17 cellular contexts compared by ENCODE assay signal in genomic region chr5:68631884-68632283, GRCh38.
DNase-seq lines count a peak whose midpoint lies in the region; ATAC-seq and TF ChIP-seq lines count a peak whose summit lies in the region.
"Had no signal": no experiment of that assay in that cellular context is flagged by ENCODE, and none has a peak within 500 bp of the region (broad histone marks: within the 10 kb centered on the region; RNA-seq: fewer than 3 reads in every experiment).

No MANE protein-coding gene starts in this region.

- ATAC-seq in left lobe of liver (peak; percentile 34), Right ventricle myocardium inferior (no peak)
- ATAC-seq: HCT116 had no signal

- no peaks in the 10 kb centered on the region for H3K9me3 ChIP-seq in parathyroid adenoma (ENCODE audit: control insufficient read depth, low read length)

- in situ Hi-C loops in KBM-7 (cut with MboI; ENCODE audit: low pct_unique_long_range_greater_than_20kb, low sequenced_read_pairs) = no loop called here

- no peak overlapping the region for H3K4me2 ChIP-seq in parathyroid adenoma (ENCODE audit: low read length)

- DNase-seq in choroid plexus epithelial cell (ENCODE audit: low read depth) (peak; percentile 20), left lobe of liver (ENCODE audit: low spot score) (no peak), Right ventricle myocardium inferior (ENCODE audit: missing footprints) (no peak), KBM-7 (no peak), NCI-H1092 treated with DMSO at 0.1 percent for 48 hours (lab: John Stamatoyannopoulos, UW) (no peak)
- DNase-seq: ACHN; AML-193; CD4-positive, alpha-beta T cell; DMS153; DMS79; GDM1; GM23248; H7; HFFc6 had no signal

- H3K27me3 ChIP-seq in parathyroid adenoma (ENCODE audit: control insufficient read depth, insufficient read depth, low read length) = no peaks in the 10 kb centered on the region

- H2AFZ ChIP-seq in parathyroid adenoma = peak overlapping the region; percentile 80
- H2AFZ ChIP-seq: GM23248 had no signal

- peak overlapping the region; percentile 87 for H3K27ac ChIP-seq in parathyroid adenoma
- H3K27ac ChIP-seq: C4-2B, GM23248 had no signal

- H3K79me2 ChIP-seq in parathyroid adenoma = no peaks in the 10 kb centered on the region

- H3K4me1 ChIP-seq in parathyroid adenoma = peaks cover 18% of the 10 kb centered on the region

- intact Hi-C loops in Right ventricle myocardium inferior (cut with DNase I) = no loop called here

- TF ChIP-seq CTCF in choroid plexus epithelial cell (conservative IDR thresholded peaks at IDR 0.05; ENCODE audit: low read depth, low read length) = no peak
- no peak for TF ChIP-seq CTCF in parathyroid adenoma (IDR thresholded peaks at IDR 0.05)

- no peaks in the 10 kb centered on the region for H3K36me3 ChIP-seq in parathyroid adenoma (ENCODE audit: control insufficient read depth, insufficient read depth, low read length)

- no peak overlapping the region for H3K9ac ChIP-seq in parathyroid adenoma
- H3K9ac ChIP-seq: GM23248 had no signal

- H3K4me3 ChIP-seq in choroid plexus epithelial cell (ENCODE audit: low read depth, low read length) = no peak overlapping the region
- H3K4me3 ChIP-seq in parathyroid adenoma (ENCODE audit: low read depth, low read length) = no peak overlapping the region
- H3K4me3 ChIP-seq: GM23248 had no signal
